ENCODE assay signal across 31 cellular contexts in the genomic region with DNA sequence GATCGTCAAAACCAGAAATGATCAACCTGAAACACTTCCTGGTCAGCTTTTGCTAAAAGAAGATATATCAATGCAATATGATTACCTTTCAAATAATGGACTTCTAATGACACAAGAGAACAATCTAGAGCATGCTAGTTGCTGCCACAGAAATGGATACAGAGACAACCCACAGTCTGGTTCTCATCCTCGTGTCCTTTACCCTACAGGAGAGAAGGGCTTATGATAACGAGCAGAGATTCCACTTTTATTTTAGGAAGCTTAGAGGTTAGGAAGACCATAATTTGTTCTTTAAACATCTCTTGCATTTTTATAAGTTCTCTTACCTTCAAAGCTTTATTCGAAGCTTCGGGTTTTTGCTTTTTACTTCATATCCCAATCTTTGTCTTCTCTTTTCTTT. TPM values are rescaled to one million over a fixed set of nuclear protein-coding genes. Genes with fewer than 3 reads are reported as not detected.
DNase-seq lines count a peak whose midpoint lies in the region; ATAC-seq and TF ChIP-seq lines count a peak whose summit lies in the region.
"Had no signal": no experiment of that assay in that cellular context is flagged by ENCODE, and none has a peak within 500 bp of the region (broad histone marks: within the 10 kb centered on the region; RNA-seq: fewer than 3 reads in every experiment).

No MANE protein-coding gene starts in this region.

- CTCF ChIA-PET in CD8-positive, alpha-beta T cell (lab: Charles Lee) = no interaction called here

- H3K27ac ChIP-seq in CD8-positive, alpha-beta T cell (ENCODE audit: low read depth, low read length) = no peak overlapping the region

- DNase-seq in T-helper 2 cell treated with Interferon-gamma antibody and Interleukin-4, amounts not matched to agents 5 μg/mL and 100 μg/mL, for 36 hours (ENCODE audit: low spot score) = no peak
- DNase-seq in T-helper 2 cell (no peak), NCI-H1048 (lab: John Stamatoyannopoulos, UW) (no peak)
- DNase-seq in stimulated activated naive CD8-positive, alpha-beta T cell treated with anti-CD3 and anti-CD28 coated beads, Interleukin-15, amount 100 ng/mL, for 72 hours = no peak
- no peak for DNase-seq in stimulated activated naive CD8-positive, alpha-beta T cell treated with anti-CD3 and anti-CD28 coated beads, Interleukin-15, Interleukin-2, amounts not matched to agents 100 U/mL and 50 U/mL, for 24 hours
- DNase-seq in CD8-positive, alpha-beta T cell = no peak
- DNase-seq: 8988T; activated B cell treated with CpG ODN at 0.5 μM for 24 hours; activated naive CD4-positive, alpha-beta T cell treated with anti-CD3 and anti-CD28 coated beads, Interleukin-2, amount 50 U/mL, for 16 hours; activated T-cell treated with anti-CD3 and anti-CD28 coated beads, Interleukin-2, amount 50 U/mL, for 48 hours; anterior cingulate cortex; cortex of kidney; endodermal cell; HFFc6; kidney glomerular epithelial cell; naive B cell; NCI-H1417; NCI-H2081 treated with DMSO at 0.1 percent for 48 hours; NCI-H774; ovary; right cardiac atrium; RPMI8226; stimulated activated CD4-positive, alpha-beta T cell treated with anti-CD3 and anti-CD28 coated beads, Interleukin-12 subunit alpha, Interleukin-12 subunit beta, amount 100 ng/mL, for 4 hours; stimulated activated CD4-positive, alpha-beta T cell treated with anti-CD3 and anti-CD28 coated beads, Interleukin-4, amount 100 ng/mL, for 24 hours; T-helper 9 cell; thyroid gland had no signal

- no peak for TF ChIP-seq CTCF in nephron (IDR thresholded peaks at IDR 0.05; ENCODE audit: unreplicated experiment in 3 of 3)
- no peak for TF ChIP-seq CTCF in CD8-positive, alpha-beta T cell (IDR thresholded peaks at IDR 0.05)

- H3K4me3 Mint-ChIP-seq in T-helper 2 cell treated with Interferon-gamma antibody and Interleukin-4, amounts not matched to agents 5 μg/mL and 100 μg/mL, for 36 hours = peak overlapping the region; percentile 25
- H3K4me3 Mint-ChIP-seq in stimulated activated naive CD8-positive, alpha-beta T cell treated with anti-CD3 and anti-CD28 coated beads, Interleukin-15, amount 100 ng/mL, for 72 hours = peak overlapping the region in 1 of 2 donors; percentile 66
- H3K4me3 Mint-ChIP-seq in nephron = no peak overlapping the region
- H3K4me3 Mint-ChIP-seq in CD8-positive, alpha-beta T cell = no peak overlapping the region
- H3K4me3 Mint-ChIP-seq: activated B cell treated with CpG ODN at 0.5 μM for 24 hours, endodermal cell, HFFc6, memory B cell had no signal

- H3K36me3 Mint-ChIP-seq in T-helper 2 cell treated with Interferon-gamma antibody and Interleukin-4, amounts not matched to agents 5 μg/mL and 100 μg/mL, for 36 hours (ENCODE audit: low read depth) = peaks cover 30% of the 10 kb centered on the region
- no peaks in the 10 kb centered on the region for H3K36me3 Mint-ChIP-seq in nephron (ENCODE audit: low read depth)
- no peaks in the 10 kb centered on the region for H3K36me3 Mint-ChIP-seq in CD8-positive, alpha-beta T cell
- H3K36me3 Mint-ChIP-seq: CD4-positive, CD25-positive, alpha-beta regulatory T cell; memory B cell had no signal

- ATAC-seq in stimulated activated naive CD8-positive, alpha-beta T cell treated with anti-CD3 and anti-CD28 coated beads, Interleukin-15, amount 100 ng/mL, for 72 hours = no peak
- ATAC-seq in stimulated activated naive CD8-positive, alpha-beta T cell treated with anti-CD3 and anti-CD28 coated beads, Interleukin-15, Interleukin-2, amounts not matched to agents 100 U/mL and 50 U/mL, for 24 hours = no peak
- no peak for ATAC-seq in HG02642 (IDR thresholded peaks at IDR 0.05; ENCODE audit: poor library complexity, unreplicated experiment)
- ATAC-seq in CD8-positive, alpha-beta T cell = no peak
- ATAC-seq: right cardiac atrium, SK-N-SH treated with all-trans-retinoic acid at 6 μM for 48 hours had no signal

- no peaks in the 10 kb centered on the region for H3K27me3 ChIP-seq in CD8-positive, alpha-beta T cell (ENCODE audit: insufficient read depth, low read length)
- H3K27me3 ChIP-seq: ovary, thyroid gland had no signal

- peaks cover 56% of the 10 kb centered on the region for H3K4me1 Mint-ChIP-seq in T-helper 2 cell treated with Interferon-gamma antibody and Interleukin-4, amounts not matched to agents 5 μg/mL and 100 μg/mL, for 36 hours (ENCODE audit: low read depth)
- H3K4me1 Mint-ChIP-seq in stimulated activated naive CD8-positive, alpha-beta T cell treated with anti-CD3 and anti-CD28 coated beads, Interleukin-15, amount 100 ng/mL, for 72 hours = peaks cover 67% of the 10 kb centered on the region
- peaks cover 41% of the 10 kb centered on the region for H3K4me1 Mint-ChIP-seq in nephron
- peaks cover 41% of the 10 kb centered on the region for H3K4me1 Mint-ChIP-seq in CD8-positive, alpha-beta T cell (ENCODE audit: low read depth)

- no peaks in the 10 kb centered on the region for H3K36me3 ChIP-seq in CD8-positive, alpha-beta T cell (ENCODE audit: insufficient read depth, low read length)
- H3K36me3 ChIP-seq: ovary, thyroid gland had no signal

- H3K4me3 ChIP-seq in CD8-positive, alpha-beta T cell (ENCODE audit: low read depth, low read length) = no peak overlapping the region
- H3K4me3 ChIP-seq: ovary, thyroid gland had no signal

- H3K9me3 ChIP-seq in CD8-positive, alpha-beta T cell (ENCODE audit: low read length) = no peaks in the 10 kb centered on the region
- H3K9me3 ChIP-seq: ovary, thyroid gland had no signal

- POLR2A ChIA-PET in CD8-positive, alpha-beta T cell (lab: Charles Lee) = no interaction called here

- intact Hi-C loops in CD8-positive, alpha-beta T cell (cut with DNase I, micrococcal nuclease) = no loop called here

- H3K27ac Mint-ChIP-seq in T-helper 2 cell treated with Interferon-gamma antibody and Interleukin-4, amounts not matched to agents 5 μg/mL and 100 μg/mL, for 36 hours = peak overlapping the region; percentile 50
- H3K27ac Mint-ChIP-seq in stimulated activated naive CD8-positive, alpha-beta T cell treated with anti-CD3 and anti-CD28 coated beads, Interleukin-15, amount 100 ng/mL, for 72 hours = peak overlapping the region; percentile 6 to 35
- peak overlapping the region in 2 of 3 experiments; percentile 76 to 81 for H3K27ac Mint-ChIP-seq in nephron
- no peak overlapping the region for H3K27ac Mint-ChIP-seq in CD8-positive, alpha-beta T cell
- H3K27ac Mint-ChIP-seq: activated B cell treated with CpG ODN at 0.5 μM for 24 hours, endodermal cell, memory B cell, naive B cell had no signal

- H3K4me1 ChIP-seq in CD8-positive, alpha-beta T cell (ENCODE audit: insufficient read depth, low read length) = peaks cover 32% of the 10 kb centered on the region

- H3K27me3 Mint-ChIP-seq in T-helper 2 cell treated with Interferon-gamma antibody and Interleukin-4, amounts not matched to agents 5 μg/mL and 100 μg/mL, for 36 hours (ENCODE audit: low read depth) = no peaks in the 10 kb centered on the region
- H3K27me3 Mint-ChIP-seq in stimulated activated naive CD8-positive, alpha-beta T cell treated with anti-CD3 and anti-CD28 coated beads, Interleukin-15, amount 100 ng/mL, for 72 hours = no peaks in the 10 kb centered on the region
- no peaks in the 10 kb centered on the region for H3K27me3 Mint-ChIP-seq in nephron (ENCODE audit: low read depth)
- H3K27me3 Mint-ChIP-seq in CD8-positive, alpha-beta T cell (ENCODE audit: low read depth) = no peaks in the 10 kb centered on the region
- H3K27me3 Mint-ChIP-seq: activated B cell treated with CpG ODN at 0.5 μM for 24 hours, memory B cell, naive B cell had no signal

- H3K9me3 Mint-ChIP-seq in T-helper 2 cell treated with Interferon-gamma antibody and Interleukin-4, amounts not matched to agents 5 μg/mL and 100 μg/mL, for 36 hours = peaks cover 3% of the 10 kb centered on the region
- peaks cover 0 to 7% of the 10 kb centered on the region in 2 donors for H3K9me3 Mint-ChIP-seq in stimulated activated naive CD8-positive, alpha-beta T cell treated with anti-CD3 and anti-CD28 coated beads, Interleukin-15, amount 100 ng/mL, for 72 hours
- no peaks in the 10 kb centered on the region for H3K9me3 Mint-ChIP-seq in nephron
- H3K9me3 Mint-ChIP-seq in CD8-positive, alpha-beta T cell = no peaks in the 10 kb centered on the region
- H3K9me3 Mint-ChIP-seq: activated B cell treated with CpG ODN at 0.5 μM for 24 hours, endodermal cell, HFFc6, memory B cell, naive B cell had no signal

RNA-seq across cellular contexts. Expression of a gene that starts 39.1 kb away (rescaled TPM):
- total RNA-seq in CD8-positive, alpha-beta T cell = under 1 TPM; 0.11 to 0.14 TPM
